Comparison of ENCODE assay signal across 22 cellular contexts in genomic region chr13:77177646-77178045, GRCh38.
DNase-seq lines count a peak whose midpoint lies in the region; FAIRE-seq and TF ChIP-seq lines count a peak whose summit lies in the region.
"Had no signal": no experiment of that assay in that cellular context is flagged by ENCODE, and none has a peak within 500 bp of the region (broad histone marks: within the 10 kb centered on the region; RNA-seq: fewer than 3 reads in every experiment).

No MANE protein-coding gene starts in this region.

- H3K4me2 ChIP-seq in keratinocyte (ENCODE audit: control insufficient read depth, extremely low read depth, insufficient read depth, low read depth, low read length), result peak overlapping the region; percentile 10

- H3K36me3 ChIP-seq in keratinocyte (ENCODE audit: control insufficient read depth in 2 of 2, extremely low read depth in 1 of 2, insufficient read depth in 2 of 2, low read length in 2 of 2) (peaks cover 4 to 23% of the 10 kb centered on the region in 2 experiments), tibial artery (peaks cover 68 to 79% (median 72%) of the 10 kb centered on the region in 3 donors)

- no peaks in the 10 kb centered on the region for H3K79me2 ChIP-seq in keratinocyte (ENCODE audit: control insufficient read depth, insufficient read depth, low read length)

- TF ChIP-seq CTCF in keratinocyte (optimal IDR thresholded peaks at IDR 0.05 in 1 of 3, IDR thresholded peaks at IDR 0.05 in 1 of 3, conservative IDR thresholded peaks at IDR 0.05 in 1 of 3; ENCODE audit: extremely low read depth in 1 of 3, insufficient read depth in 2 of 3, low read length in 3 of 3), result no peak
- TF ChIP-seq CTCF in tibial artery (IDR thresholded peaks at IDR 0.05), result no peak

- H3K9me3 ChIP-seq in keratinocyte (ENCODE audit: control insufficient read depth, low read depth, low read length) (no peaks in the 10 kb centered on the region), tibial artery (no peaks in the 10 kb centered on the region)
- H3K9me3 ChIP-seq: BE2C had no signal

- intact Hi-C loops in tibial artery (cut with DNase I; ENCODE audit: low total_unique reads), result no loop called here

- no peak overlapping the region for H3K4me3 ChIP-seq in keratinocyte (ENCODE audit: control insufficient read depth in 2 of 3, extremely low read depth in 1 of 3, insufficient read depth in 2 of 3, low read depth in 1 of 3, low read length in 3 of 3)
- no peak overlapping the region for H3K4me3 ChIP-seq in tibial artery

- H3K27me3 ChIP-seq in keratinocyte (ENCODE audit: control insufficient read depth, extremely low read depth, insufficient read depth, low read length), result no peaks in the 10 kb centered on the region
- no peaks in the 10 kb centered on the region for H3K27me3 ChIP-seq in tibial artery
- H3K27me3 ChIP-seq: BE2C had no signal

- peaks cover 5% of the 10 kb centered on the region for H3K4me1 ChIP-seq in keratinocyte (ENCODE audit: control insufficient read depth, extremely low read depth, insufficient read depth, low read length)
- H3K4me1 ChIP-seq in tibial artery, result no peaks in the 10 kb centered on the region
- H3K4me1 ChIP-seq: BE2C had no signal

- H3K27ac ChIP-seq in keratinocyte (ENCODE audit: control insufficient read depth, insufficient read depth, low read length), result no peak overlapping the region
- no peak overlapping the region for H3K27ac ChIP-seq in tibial artery

- H3K9me1 ChIP-seq in keratinocyte (ENCODE audit: control insufficient read depth, extremely low read depth, insufficient read depth, low read length), result peaks cover 2% of the 10 kb centered on the region

- no peak overlapping the region for H3K9ac ChIP-seq in keratinocyte (ENCODE audit: control insufficient read depth, extremely low read depth, insufficient read depth, low read length)

- FAIRE-seq in GM19239 (lab: Jason Lieb, UNC) (peak; percentile 14), keratinocyte (lab: Jason Lieb, UNC) (no peak)
- FAIRE-seq: A204.1, G401.6, GM12891, GM18507, HTR-8/SVneo had no signal

- no peaks in the 10 kb centered on the region for H4K20me1 ChIP-seq in keratinocyte (ENCODE audit: control insufficient read depth, extremely low read depth, insufficient read depth, low read length)

- dilution Hi-C loops in keratinocyte (cut with MboI; ENCODE audit: extremely low pct_ligation_motif_present, low sequenced_read_pairs), result no loop called here

- DNase-seq in GM19239 (ENCODE audit: insufficient read length, low spot score), result no peak
- DNase-seq in astrocyte of the hippocampus (ENCODE audit: low read depth, low spot score), result peak; percentile 21
- DNase-seq in keratinocyte (ENCODE audit: low read depth, low spot score), result no peak
- DNase-seq in tibial artery, result no peak
- DNase-seq in DMS53 (lab: John Stamatoyannopoulos, UW), result no peak
- DNase-seq in cortex of kidney (lab: John Stamatoyannopoulos, UW), result no peak
- DNase-seq: ACHN; BE2C; C1 segment of cervical spinal cord; CD4-positive, CD25-positive, alpha-beta regulatory T cell; CD8-positive, alpha-beta memory T cell; COR-L47; DMS 273 treated with DMSO at 0.1 percent for 48 hours; GOT3; H7; HFFc6; IMR-90 had no signal

- no peak overlapping the region for H2AFZ ChIP-seq in keratinocyte (ENCODE audit: control insufficient read depth, low read length)
